19 cellular contexts compared by ENCODE assay signal in genomic region chr1:235930543-235930942, GRCh38.
"Had no signal": no experiment of that assay in that cellular context is flagged by ENCODE, and none has a peak within 500 bp of the region (broad histone marks: within the 10 kb centered on the region; RNA-seq: fewer than 3 reads in every experiment).

No MANE protein-coding gene starts in this region.

- H3K4me3 ChIP-seq: ascending aorta, pancreas, thoracic aorta, vagina had no signal

- H3K4me3 Mint-ChIP-seq: activated CD8-positive, alpha-beta memory T cell treated with anti-CD3 and anti-CD28 coated beads, Interleukin-2, amount 10 ng/mL, durations not matched to agents 7 days and 5 days; activated naive CD8-positive, alpha-beta T cell treated with anti-CD3 and anti-CD28 coated beads, Interleukin-2, amount 10 ng/mL, durations not matched to agents 7 days and 5 days; neural crest cell; stimulated activated naive CD8-positive, alpha-beta T cell treated with anti-CD3 and anti-CD28 coated beads, Interleukin-15, amount 100 ng/mL, for 72 hours had no signal

- H3K4me1 ChIP-seq: pancreas had no signal

- DNase-seq: activated CD4-positive, alpha-beta T cell treated with anti-CD3 and anti-CD28 coated beads, Interleukin-2, amount 50 U/mL, for 4 hours; activated CD4-positive, CD25-positive, alpha-beta regulatory T cell treated with anti-CD3 and anti-CD28 coated beads, Interleukin-2, amount 50 U/mL, for 72 hours; activated CD8-positive, alpha-beta memory T cell treated with anti-CD3 and anti-CD28 coated beads, Interleukin-2, amount 10 ng/mL, durations not matched to agents 7 days and 5 days; activated gamma-delta T cell; activated naive CD8-positive, alpha-beta T cell treated with anti-CD3 and anti-CD28 coated beads, Interleukin-2, amount 10 ng/mL, durations not matched to agents 7 days and 5 days; activated T-cell treated with anti-CD3 and anti-CD28 coated beads, Interleukin-2, amount 50 U/mL, for 48 hours; foreskin keratinocyte; head of caudate nucleus; left colon; pancreas; retina; stimulated activated CD4-positive, alpha-beta T cell treated with anti-CD3 and anti-CD28 coated beads, Interleukin-4, amount 100 ng/mL, for 1 hour; stimulated activated CD8-positive, alpha-beta memory T cell treated with anti-CD3 and anti-CD28 coated beads, Interleukin-4, amount 100 ng/mL, for 48 hours; stimulated activated naive CD8-positive, alpha-beta T cell treated with anti-CD3 and anti-CD28 coated beads, Interleukin-15, amount 100 ng/mL, for 72 hours; T-helper 9 cell had no signal

- H3K9me3 Mint-ChIP-seq: activated naive CD8-positive, alpha-beta T cell treated with anti-CD3 and anti-CD28 coated beads, Interleukin-2, amount 10 ng/mL, durations not matched to agents 7 days and 5 days; neural crest cell; stimulated activated naive CD8-positive, alpha-beta T cell treated with anti-CD3 and anti-CD28 coated beads, Interleukin-15, amount 100 ng/mL, for 72 hours had no signal

- ATAC-seq: activated CD8-positive, alpha-beta memory T cell treated with anti-CD3 and anti-CD28 coated beads, Interleukin-2, amount 10 ng/mL, durations not matched to agents 7 days and 5 days; foreskin keratinocyte; pancreas; stimulated activated naive CD8-positive, alpha-beta T cell treated with anti-CD3 and anti-CD28 coated beads, Interleukin-15, amount 100 ng/mL, for 72 hours had no signal

- H3K27me3 ChIP-seq: ascending aorta, foreskin keratinocyte, pancreas, vagina had no signal

- H3K27ac ChIP-seq: ascending aorta, foreskin keratinocyte, pancreas, thoracic aorta, vagina had no signal

- H3K36me3 Mint-ChIP-seq: activated CD8-positive, alpha-beta memory T cell treated with anti-CD3 and anti-CD28 coated beads, Interleukin-2, amount 10 ng/mL, durations not matched to agents 7 days and 5 days; activated naive CD8-positive, alpha-beta T cell treated with anti-CD3 and anti-CD28 coated beads, Interleukin-2, amount 10 ng/mL, durations not matched to agents 7 days and 5 days had no signal

- H3K27ac Mint-ChIP-seq: activated CD8-positive, alpha-beta memory T cell treated with anti-CD3 and anti-CD28 coated beads, Interleukin-2, amount 10 ng/mL, durations not matched to agents 7 days and 5 days had no signal

- H3K36me3 ChIP-seq: ascending aorta, pancreas, thoracic aorta, vagina had no signal

- H3K27me3 Mint-ChIP-seq: activated CD8-positive, alpha-beta memory T cell treated with anti-CD3 and anti-CD28 coated beads, Interleukin-2, amount 10 ng/mL, durations not matched to agents 7 days and 5 days; stimulated activated naive CD8-positive, alpha-beta T cell treated with anti-CD3 and anti-CD28 coated beads, Interleukin-15, amount 100 ng/mL, for 72 hours had no signal

- H3K9me3 ChIP-seq: ascending aorta, pancreas, thoracic aorta, vagina had no signal
